9 cellular contexts compared by ENCODE assay signal in the genomic region with DNA sequence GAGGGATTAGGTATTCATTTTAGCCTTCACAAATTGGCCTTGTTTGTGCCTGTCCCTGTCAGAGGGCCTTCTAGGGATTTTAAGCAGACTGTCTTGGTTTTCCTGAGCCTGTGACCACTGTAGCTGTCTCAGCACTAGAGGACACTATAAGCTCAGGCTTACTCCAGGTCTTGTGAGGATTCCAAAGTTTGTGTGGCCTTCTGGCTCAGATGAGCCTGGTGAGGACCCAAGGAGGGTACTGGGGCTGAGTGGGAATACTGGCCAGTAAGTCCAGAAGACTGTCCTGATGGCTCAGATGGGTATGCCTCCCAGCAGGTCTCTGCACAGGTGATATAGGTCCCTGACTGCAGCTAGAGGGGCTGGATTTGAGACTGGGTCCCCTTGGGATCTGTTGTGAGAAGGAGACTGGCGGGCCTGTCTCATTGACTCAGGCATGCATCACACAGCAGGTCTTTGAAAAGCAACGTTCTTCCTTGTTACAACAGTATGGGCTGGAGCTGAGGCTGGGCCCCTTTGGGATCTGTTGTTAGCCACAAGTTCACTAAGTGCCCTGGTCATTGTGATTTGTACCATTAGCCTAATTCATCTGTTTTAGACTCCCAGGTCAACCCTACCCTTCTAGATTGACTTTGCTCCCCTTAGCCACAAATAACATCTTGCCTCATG. TPM values are rescaled to one million over a fixed set of nuclear protein-coding genes. Genes with fewer than 3 reads are reported as not detected.
DNase-seq lines count a peak whose midpoint lies in the region; ATAC-seq and TF ChIP-seq lines count a peak whose summit lies in the region.
"Had no signal": no experiment of that assay in that cellular context is flagged by ENCODE, and none has a peak within 500 bp of the region (broad histone marks: within the 10 kb centered on the region; RNA-seq: fewer than 3 reads in every experiment).

No MANE protein-coding gene starts in this region.

- no peak overlapping the region for H3K27ac ChIP-seq in left lung

- H3K27me3 Mint-ChIP-seq in HFFc6 (ENCODE audit: insufficient read depth): no peaks in the 10 kb centered on the region
- H3K27me3 Mint-ChIP-seq in activated naive CD8-positive, alpha-beta T cell treated with anti-CD3 and anti-CD28 coated beads for 36 hours: no peaks in the 10 kb centered on the region

- peak; percentile 77 for TF ChIP-seq CTCF in HFFc6 (IDR thresholded peaks at IDR 0.05)
- no peak for TF ChIP-seq CTCF in left lung (IDR thresholded peaks at IDR 0.05)

- peaks cover 30% of the 10 kb centered on the region for H3K4me1 Mint-ChIP-seq in HFFc6 (ENCODE audit: low read depth)
- peaks cover 27% of the 10 kb centered on the region for H3K4me1 Mint-ChIP-seq in activated naive CD8-positive, alpha-beta T cell treated with anti-CD3 and anti-CD28 coated beads for 36 hours

- ATAC-seq in GM18502 (IDR thresholded peaks at IDR 0.05; ENCODE audit: poor library complexity, unreplicated experiment): peak; percentile 34
- ATAC-seq in left lung: peak; percentile 50
- ATAC-seq in GM21723 (IDR thresholded peaks at IDR 0.05; ENCODE audit: unreplicated experiment): no peak

- DNase-seq in HFFc6: peak; percentile 78
- DNase-seq in OCI-M1 (lab: John Stamatoyannopoulos, UW): peak; percentile 56
- DNase-seq in left lung: no peak
- no peak for DNase-seq in UCSD-AML1 (lab: John Stamatoyannopoulos, UW; ENCODE audit: unreplicated experiment)
- DNase-seq in activated naive CD8-positive, alpha-beta T cell treated with anti-CD3 and anti-CD28 coated beads for 36 hours: no peak
- DNase-seq in NCI-H1048 (lab: John Stamatoyannopoulos, UW): no peak
- DNase-seq: activated CD8-positive, alpha-beta memory T cell treated with anti-CD3 and anti-CD28 coated beads, Interleukin-2, amount 50 U/mL, for 48 hours had no signal

- intact Hi-C loops in left lung (cut with DNase I): no loop called here

- H3K4me3 ChIP-seq in left lung: no peak overlapping the region

- H3K36me3 Mint-ChIP-seq in HFFc6 (ENCODE audit: low read depth): peaks cover 39% of the 10 kb centered on the region
- peaks cover 42% of the 10 kb centered on the region for H3K36me3 Mint-ChIP-seq in activated naive CD8-positive, alpha-beta T cell treated with anti-CD3 and anti-CD28 coated beads for 36 hours

- H3K27me3 ChIP-seq in left lung: no peaks in the 10 kb centered on the region

- H3K27ac Mint-ChIP-seq in HFFc6: peak overlapping the region; percentile 87
- no peak overlapping the region for H3K27ac Mint-ChIP-seq in activated naive CD8-positive, alpha-beta T cell treated with anti-CD3 and anti-CD28 coated beads for 36 hours

- peaks cover 31% of the 10 kb centered on the region for H3K9me3 Mint-ChIP-seq in HFFc6
- peaks cover 46% of the 10 kb centered on the region for H3K9me3 Mint-ChIP-seq in activated naive CD8-positive, alpha-beta T cell treated with anti-CD3 and anti-CD28 coated beads for 36 hours

- H3K4me1 ChIP-seq in left lung: no peaks in the 10 kb centered on the region

- H3K36me3 ChIP-seq in left lung: no peaks in the 10 kb centered on the region

- peaks cover 0 to 19% of the 10 kb centered on the region in 2 donors for H3K9me3 ChIP-seq in left lung

- H3K4me3 Mint-ChIP-seq in HFFc6: no peak overlapping the region
- no peak overlapping the region for H3K4me3 Mint-ChIP-seq in activated naive CD8-positive, alpha-beta T cell treated with anti-CD3 and anti-CD28 coated beads for 36 hours

RNA-seq across cellular contexts. Expression of a gene that starts 26.3 kb away (rescaled TPM):
- 10 to 100 TPM; 16.7 to 23.0 (median 21.7) TPM for total RNA-seq in HFFc6 (2021; fragmentation: NEBNext Ultra II Directional; extraction: Animal tissue kit (Norgen Biotek cat#: 25700))
- 10 to 100 TPM; 20.6 to 21.0 TPM for total RNA-seq in left lung
- 10 to 100 TPM; 48.5 to 54.9 TPM for total RNA-seq in activated naive CD8-positive, alpha-beta T cell treated with anti-CD3 and anti-CD28 coated beads for 36 hours

Comparison
In these comparisons a context has a peak if more than half of its experiments do, and no peak if none do; other contexts are left out.
1. DNase-seq: peak in HFFc6 (single experiment) and OCI-M1 (single experiment); none in left lung (0 of 2), UCSD-AML1 (single experiment), activated naive CD8-positive, alpha-beta T cell treated with anti-CD3 and anti-CD28 coated beads for 36 hours (single experiment) and NCI-H1048 (single experiment).